Comparison of ENCODE assay signal across 1 cellular context in the genomic region with DNA sequence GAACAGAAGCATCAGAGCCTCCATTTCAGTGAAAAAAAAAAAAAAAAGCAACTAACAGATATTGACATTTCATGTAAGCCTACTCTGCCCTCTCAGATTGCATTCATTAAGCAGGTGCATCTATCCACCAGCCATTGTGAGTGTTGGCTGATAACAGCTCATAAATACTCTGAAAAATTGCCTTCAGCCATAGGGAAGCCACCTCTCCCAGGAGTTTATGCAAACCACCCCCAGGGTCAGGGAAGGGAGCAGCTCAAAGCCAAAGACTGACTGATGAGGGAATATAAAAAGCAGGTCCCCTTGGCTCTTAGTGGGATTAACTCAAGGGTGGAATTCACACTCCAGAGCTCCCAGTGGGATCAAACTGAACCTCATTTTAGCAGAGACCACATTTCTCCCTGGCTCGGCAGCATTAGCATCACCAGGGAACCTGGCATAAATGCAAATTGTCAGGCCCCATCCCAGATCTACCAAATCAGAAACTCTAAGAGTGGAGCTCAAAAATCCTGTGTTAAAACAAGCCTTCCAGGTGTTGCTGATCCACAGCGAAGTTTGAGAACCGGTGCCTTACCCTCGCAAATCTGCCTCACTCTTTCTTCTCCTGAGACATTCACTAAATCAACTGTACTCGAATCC.
TF ChIP-seq lines count a peak whose summit lies in the region.

No MANE protein-coding gene starts in this region.

TF ChIP-seq in HepG2, 621 proteins besides CTCF, POLR2A, EP300 and RAD21:
- TF ChIP-seq, protein P1, sequence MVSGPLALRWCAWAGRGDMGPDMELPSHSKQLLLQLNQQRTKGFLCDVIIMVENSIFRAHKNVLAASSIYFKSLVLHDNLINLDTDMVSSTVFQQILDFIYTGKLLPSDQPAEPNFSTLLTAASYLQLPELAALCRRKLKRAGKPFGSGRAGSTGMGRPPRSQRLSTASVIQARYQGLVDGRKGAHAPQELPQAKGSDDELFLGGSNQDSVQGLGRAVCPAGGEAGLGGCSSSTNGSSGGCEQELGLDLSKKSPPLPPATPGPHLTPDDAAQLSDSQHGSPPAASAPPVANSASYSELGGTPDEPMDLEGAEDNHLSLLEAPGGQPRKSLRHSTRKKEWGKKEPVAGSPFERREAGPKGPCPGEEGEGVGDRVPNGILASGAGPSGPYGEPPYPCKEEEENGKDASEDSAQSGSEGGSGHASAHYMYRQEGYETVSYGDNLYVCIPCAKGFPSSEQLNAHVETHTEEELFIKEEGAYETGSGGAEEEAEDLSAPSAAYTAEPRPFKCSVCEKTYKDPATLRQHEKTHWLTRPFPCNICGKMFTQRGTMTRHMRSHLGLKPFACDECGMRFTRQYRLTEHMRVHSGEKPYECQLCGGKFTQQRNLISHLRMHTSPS (CRISPR knock-in tag; IDR thresholded peaks at IDR 0.05; ENCODE audit: low read depth): no peak
- peak; percentile 61 for TF ChIP-seq RBM22 (optimal IDR thresholded peaks at IDR 0.05; ENCODE audit: low read length)
- TF ChIP-seq, protein P2, sequence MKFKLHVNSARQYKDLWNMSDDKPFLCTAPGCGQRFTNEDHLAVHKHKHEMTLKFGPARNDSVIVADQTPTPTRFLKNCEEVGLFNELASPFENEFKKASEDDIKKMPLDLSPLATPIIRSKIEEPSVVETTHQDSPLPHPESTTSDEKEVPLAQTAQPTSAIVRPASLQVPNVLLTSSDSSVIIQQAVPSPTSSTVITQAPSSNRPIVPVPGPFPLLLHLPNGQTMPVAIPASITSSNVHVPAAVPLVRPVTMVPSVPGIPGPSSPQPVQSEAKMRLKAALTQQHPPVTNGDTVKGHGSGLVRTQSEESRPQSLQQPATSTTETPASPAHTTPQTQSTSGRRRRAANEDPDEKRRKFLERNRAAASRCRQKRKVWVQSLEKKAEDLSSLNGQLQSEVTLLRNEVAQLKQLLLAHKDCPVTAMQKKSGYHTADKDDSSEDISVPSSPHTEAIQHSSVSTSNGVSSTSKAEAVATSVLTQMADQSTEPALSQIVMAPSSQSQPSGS (CRISPR knock-in tag; IDR thresholded peaks at IDR 0.05): no peak
- no peak for TF ChIP-seq CBX5 (CRISPR knock-in tag; IDR thresholded peaks at IDR 0.05; ENCODE audit: borderline replicate concordance)
- TF ChIP-seq, protein P3, sequence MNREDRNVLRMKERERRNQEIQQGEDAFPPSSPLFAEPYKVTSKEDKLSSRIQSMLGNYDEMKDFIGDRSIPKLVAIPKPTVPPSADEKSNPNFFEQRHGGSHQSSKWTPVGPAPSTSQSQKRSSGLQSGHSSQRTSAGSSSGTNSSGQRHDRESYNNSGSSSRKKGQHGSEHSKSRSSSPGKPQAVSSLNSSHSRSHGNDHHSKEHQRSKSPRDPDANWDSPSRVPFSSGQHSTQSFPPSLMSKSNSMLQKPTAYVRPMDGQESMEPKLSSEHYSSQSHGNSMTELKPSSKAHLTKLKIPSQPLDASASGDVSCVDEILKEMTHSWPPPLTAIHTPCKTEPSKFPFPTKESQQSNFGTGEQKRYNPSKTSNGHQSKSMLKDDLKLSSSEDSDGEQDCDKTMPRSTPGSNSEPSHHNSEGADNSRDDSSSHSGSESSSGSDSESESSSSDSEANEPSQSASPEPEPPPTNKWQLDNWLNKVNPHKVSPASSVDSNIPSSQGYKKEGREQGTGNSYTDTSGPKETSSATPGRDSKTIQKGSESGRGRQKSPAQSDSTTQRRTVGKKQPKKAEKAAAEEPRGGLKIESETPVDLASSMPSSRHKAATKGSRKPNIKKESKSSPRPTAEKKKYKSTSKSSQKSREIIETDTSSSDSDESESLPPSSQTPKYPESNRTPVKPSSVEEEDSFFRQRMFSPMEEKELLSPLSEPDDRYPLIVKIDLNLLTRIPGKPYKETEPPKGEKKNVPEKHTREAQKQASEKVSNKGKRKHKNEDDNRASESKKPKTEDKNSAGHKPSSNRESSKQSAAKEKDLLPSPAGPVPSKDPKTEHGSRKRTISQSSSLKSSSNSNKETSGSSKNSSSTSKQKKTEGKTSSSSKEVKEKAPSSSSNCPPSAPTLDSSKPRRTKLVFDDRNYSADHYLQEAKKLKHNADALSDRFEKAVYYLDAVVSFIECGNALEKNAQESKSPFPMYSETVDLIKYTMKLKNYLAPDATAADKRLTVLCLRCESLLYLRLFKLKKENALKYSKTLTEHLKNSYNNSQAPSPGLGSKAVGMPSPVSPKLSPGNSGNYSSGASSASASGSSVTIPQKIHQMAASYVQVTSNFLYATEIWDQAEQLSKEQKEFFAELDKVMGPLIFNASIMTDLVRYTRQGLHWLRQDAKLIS (CRISPR knock-in tag; IDR thresholded peaks at IDR 0.05): no peak
- TF ChIP-seq JUN (CRISPR knock-in tag; IDR thresholded peaks at IDR 0.05): no peak
- TF ChIP-seq, protein P4, sequence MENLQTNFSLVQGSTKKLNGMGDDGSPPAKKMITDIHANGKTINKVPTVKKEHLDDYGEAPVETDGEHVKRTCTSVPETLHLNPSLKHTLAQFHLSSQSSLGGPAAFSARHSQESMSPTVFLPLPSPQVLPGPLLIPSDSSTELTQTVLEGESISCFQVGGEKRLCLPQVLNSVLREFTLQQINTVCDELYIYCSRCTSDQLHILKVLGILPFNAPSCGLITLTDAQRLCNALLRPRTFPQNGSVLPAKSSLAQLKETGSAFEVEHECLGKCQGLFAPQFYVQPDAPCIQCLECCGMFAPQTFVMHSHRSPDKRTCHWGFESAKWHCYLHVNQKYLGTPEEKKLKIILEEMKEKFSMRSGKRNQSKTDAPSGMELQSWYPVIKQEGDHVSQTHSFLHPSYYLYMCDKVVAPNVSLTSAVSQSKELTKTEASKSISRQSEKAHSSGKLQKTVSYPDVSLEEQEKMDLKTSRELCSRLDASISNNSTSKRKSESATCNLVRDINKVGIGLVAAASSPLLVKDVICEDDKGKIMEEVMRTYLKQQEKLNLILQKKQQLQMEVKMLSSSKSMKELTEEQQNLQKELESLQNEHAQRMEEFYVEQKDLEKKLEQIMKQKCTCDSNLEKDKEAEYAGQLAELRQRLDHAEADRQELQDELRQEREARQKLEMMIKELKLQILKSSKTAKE (CRISPR knock-in tag; IDR thresholded peaks at IDR 0.05; ENCODE audit: borderline replicate concordance): no peak
- peak; percentile 45; the same call in 1 of the 2 replicates for TF ChIP-seq SIN3A (IDR thresholded peaks at IDR 0.05; ENCODE audit: borderline replicate concordance, low read depth, low read length)
- TF ChIP-seq TRIM24 (CRISPR knock-in tag; IDR thresholded peaks at IDR 0.05): no peak
- 0 out of 2 replicates have a peak, but pooled peaks have one; percentile 57 for TF ChIP-seq TGIF2 (CRISPR knock-in tag; IDR thresholded peaks at IDR 0.05)
- TF ChIP-seq, protein P5, sequence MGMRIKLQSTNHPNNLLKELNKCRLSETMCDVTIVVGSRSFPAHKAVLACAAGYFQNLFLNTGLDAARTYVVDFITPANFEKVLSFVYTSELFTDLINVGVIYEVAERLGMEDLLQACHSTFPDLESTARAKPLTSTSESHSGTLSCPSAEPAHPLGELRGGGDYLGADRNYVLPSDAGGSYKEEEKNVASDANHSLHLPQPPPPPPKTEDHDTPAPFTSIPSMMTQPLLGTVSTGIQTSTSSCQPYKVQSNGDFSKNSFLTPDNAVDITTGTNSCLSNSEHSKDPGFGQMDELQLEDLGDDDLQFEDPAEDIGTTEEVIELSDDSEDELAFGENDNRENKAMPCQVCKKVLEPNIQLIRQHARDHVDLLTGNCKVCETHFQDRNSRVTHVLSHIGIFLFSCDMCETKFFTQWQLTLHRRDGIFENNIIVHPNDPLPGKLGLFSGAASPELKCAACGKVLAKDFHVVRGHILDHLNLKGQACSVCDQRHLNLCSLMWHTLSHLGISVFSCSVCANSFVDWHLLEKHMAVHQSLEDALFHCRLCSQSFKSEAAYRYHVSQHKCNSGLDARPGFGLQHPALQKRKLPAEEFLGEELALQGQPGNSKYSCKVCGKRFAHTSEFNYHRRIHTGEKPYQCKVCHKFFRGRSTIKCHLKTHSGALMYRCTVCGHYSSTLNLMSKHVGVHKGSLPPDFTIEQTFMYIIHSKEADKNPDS (CRISPR knock-in tag; IDR thresholded peaks at IDR 0.05): no peak
- TF ChIP-seq, protein P6, sequence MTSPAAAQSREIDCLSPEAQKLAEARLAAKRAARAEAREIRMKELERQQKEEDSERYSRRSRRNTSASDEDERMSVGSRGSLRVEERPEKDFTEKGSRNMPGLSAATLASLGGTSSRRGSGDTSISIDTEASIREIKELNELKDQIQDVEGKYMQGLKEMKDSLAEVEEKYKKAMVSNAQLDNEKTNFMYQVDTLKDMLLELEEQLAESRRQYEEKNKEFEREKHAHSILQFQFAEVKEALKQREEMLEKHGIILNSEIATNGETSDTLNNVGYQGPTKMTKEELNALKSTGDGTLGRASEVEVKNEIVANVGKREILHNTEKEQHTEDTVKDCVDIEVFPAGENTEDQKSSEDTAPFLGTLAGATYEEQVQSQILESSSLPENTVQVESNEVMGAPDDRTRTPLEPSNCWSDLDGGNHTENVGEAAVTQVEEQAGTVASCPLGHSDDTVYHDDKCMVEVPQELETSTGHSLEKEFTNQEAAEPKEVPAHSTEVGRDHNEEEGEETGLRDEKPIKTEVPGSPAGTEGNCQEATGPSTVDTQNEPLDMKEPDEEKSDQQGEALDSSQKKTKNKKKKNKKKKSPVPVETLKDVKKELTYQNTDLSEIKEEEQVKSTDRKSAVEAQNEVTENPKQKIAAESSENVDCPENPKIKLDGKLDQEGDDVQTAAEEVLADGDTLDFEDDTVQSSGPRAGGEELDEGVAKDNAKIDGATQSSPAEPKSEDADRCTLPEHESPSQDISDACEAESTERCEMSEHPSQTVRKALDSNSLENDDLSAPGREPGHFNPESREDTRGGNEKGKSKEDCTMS (CRISPR knock-in tag; conservative IDR thresholded peaks at IDR 0.05): no peak
- TF ChIP-seq ZBTB42 (CRISPR knock-in tag; IDR thresholded peaks at IDR 0.05): no peak
- TF ChIP-seq RBFOX2 (IDR thresholded peaks at IDR 0.05; ENCODE audit: low read depth, low read length): peak; percentile 67
- TF ChIP-seq, protein P7, sequence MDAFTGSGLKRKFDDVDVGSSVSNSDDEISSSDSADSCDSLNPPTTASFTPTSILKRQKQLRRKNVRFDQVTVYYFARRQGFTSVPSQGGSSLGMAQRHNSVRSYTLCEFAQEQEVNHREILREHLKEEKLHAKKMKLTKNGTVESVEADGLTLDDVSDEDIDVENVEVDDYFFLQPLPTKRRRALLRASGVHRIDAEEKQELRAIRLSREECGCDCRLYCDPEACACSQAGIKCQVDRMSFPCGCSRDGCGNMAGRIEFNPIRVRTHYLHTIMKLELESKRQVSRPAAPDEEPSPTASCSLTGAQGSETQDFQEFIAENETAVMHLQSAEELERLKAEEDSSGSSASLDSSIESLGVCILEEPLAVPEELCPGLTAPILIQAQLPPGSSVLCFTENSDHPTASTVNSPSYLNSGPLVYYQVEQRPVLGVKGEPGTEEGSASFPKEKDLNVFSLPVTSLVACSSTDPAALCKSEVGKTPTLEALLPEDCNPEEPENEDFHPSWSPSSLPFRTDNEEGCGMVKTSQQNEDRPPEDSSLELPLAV (CRISPR knock-in tag; conservative IDR thresholded peaks at IDR 0.05; ENCODE audit: low read depth): 0 out of 2 replicates have a peak, but pooled peaks have one; percentile 48
- no peak for TF ChIP-seq NR2F6 (IDR thresholded peaks at IDR 0.05)
- TF ChIP-seq NR2F6 (CRISPR knock-in tag; IDR thresholded peaks at IDR 0.05): no peak
- 0 out of 2 replicates have a peak, but pooled peaks have one; percentile 38 for TF ChIP-seq SSRP1 (CRISPR knock-in tag; IDR thresholded peaks at IDR 0.05)
- no peak for TF ChIP-seq ATRX (CRISPR knock-in tag; IDR thresholded peaks at IDR 0.05; ENCODE audit: borderline replicate concordance)
- TF ChIP-seq, protein P8, sequence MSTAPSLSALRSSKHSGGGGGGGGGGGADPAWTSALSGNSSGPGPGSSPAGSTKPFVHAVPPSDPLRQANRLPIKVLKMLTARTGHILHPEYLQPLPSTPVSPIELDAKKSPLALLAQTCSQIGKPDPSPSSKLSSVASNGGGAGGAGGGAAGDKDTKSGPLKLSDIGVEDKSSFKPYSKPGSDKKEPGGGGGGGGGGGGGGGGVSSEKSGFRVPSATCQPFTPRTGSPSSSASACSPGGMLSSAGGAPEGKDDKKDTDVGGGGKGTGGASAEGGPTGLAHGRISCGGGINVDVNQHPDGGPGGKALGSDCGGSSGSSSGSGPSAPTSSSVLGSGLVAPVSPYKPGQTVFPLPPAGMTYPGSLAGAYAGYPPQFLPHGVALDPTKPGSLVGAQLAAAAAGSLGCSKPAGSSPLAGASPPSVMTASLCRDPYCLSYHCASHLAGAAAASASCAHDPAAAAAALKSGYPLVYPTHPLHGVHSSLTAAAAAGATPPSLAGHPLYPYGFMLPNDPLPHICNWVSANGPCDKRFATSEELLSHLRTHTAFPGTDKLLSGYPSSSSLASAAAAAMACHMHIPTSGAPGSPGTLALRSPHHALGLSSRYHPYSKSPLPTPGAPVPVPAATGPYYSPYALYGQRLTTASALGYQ (CRISPR knock-in tag; IDR thresholded peaks at IDR 0.05): no peak
- no peak for TF ChIP-seq ZNF260 (CRISPR knock-in tag; IDR thresholded peaks at IDR 0.05; ENCODE audit: borderline replicate concordance, low read depth)
- TF ChIP-seq SP4 (CRISPR knock-in tag; IDR thresholded peaks at IDR 0.05): no peak
- TF ChIP-seq POLR2G (IDR thresholded peaks at IDR 0.05; ENCODE audit: low read depth, low read length): peak; percentile 29; the same call in 1 of the 2 replicates
- TF ChIP-seq, protein P9, sequence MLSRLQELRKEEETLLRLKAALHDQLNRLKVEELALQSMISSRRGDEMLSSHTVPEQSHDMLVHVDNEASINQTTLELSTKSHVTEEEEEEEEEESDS (CRISPR knock-in tag; IDR thresholded peaks at IDR 0.05; ENCODE audit: borderline replicate concordance): no peak
TF ChIP-seq in HepG2: peak in this region for 7.
